15 cellular contexts compared by ENCODE assay signal in the genomic region with DNA sequence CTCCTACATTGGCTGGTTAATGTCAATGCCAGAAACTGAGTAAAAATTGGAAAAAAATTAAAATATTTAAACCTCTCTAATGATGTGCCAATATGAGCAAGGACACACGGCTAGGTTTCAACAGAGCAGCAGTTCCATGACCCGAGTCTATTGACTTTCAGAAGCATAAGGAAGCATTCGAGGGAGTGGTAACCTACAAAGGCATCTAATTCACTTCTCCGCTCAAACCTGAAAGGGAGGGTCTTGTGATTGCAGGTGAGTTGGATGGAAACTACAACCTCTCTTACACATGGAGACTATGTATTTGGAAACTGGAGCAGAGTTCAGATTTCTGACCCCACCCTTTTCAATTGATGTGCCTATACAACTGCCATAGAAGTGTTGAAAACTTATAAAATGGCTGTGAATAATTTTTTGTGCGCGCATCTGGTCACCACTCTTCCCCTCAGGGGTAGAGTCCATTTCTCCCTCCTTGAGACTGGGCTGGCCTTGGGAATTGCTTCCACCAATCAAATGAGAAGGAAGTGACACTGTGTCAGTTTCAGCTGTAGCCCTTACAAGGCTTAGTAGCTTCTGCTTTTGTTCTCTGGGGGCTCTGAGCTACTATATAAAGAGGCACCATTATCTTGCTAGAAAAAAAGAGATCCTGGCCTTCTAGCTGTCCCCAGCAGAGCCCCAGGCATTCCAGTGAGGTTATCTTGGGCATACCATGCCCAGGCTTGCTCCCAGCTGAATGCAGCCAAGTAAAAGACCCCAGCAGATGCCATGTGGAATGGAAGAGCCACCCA.
"Had no signal": no experiment of that assay in that cellular context is flagged by ENCODE, and none has a peak within 500 bp of the region (broad histone marks: within the 10 kb centered on the region; RNA-seq: fewer than 3 reads in every experiment).

No MANE protein-coding gene starts in this region.

- H3K4me3 Mint-ChIP-seq: activated CD4-positive, alpha-beta T cell treated with anti-CD3 and anti-CD28 coated beads, Interleukin-2, amount 10 ng/mL, durations not matched to agents 7 days and 5 days; activated naive CD8-positive, alpha-beta T cell treated with anti-CD3 and anti-CD28 coated beads, Interleukin-2, amount 50 U/mL, for 24 hours; mesothelial cell of epicardium; naive thymus-derived CD4-positive, alpha-beta T cell; stimulated activated naive CD8-positive, alpha-beta T cell treated with anti-CD3 and anti-CD28 coated beads, Interleukin-15, amount 100 ng/mL, for 72 hours had no signal

- H3K36me3 ChIP-seq: heart left ventricle, prostate gland, upper lobe of right lung had no signal

- H3K27ac ChIP-seq: foreskin keratinocyte, heart left ventricle, prostate gland, testis, upper lobe of right lung had no signal

- H3K4me1 Mint-ChIP-seq: activated CD4-positive, alpha-beta T cell treated with anti-CD3 and anti-CD28 coated beads, Interleukin-2, amount 10 ng/mL, durations not matched to agents 7 days and 5 days; activated naive CD8-positive, alpha-beta T cell treated with anti-CD3 and anti-CD28 coated beads, Interleukin-2, amount 50 U/mL, for 24 hours; stimulated activated naive CD8-positive, alpha-beta T cell treated with anti-CD3 and anti-CD28 coated beads, Interleukin-15, amount 100 ng/mL, for 72 hours had no signal

- H3K27ac Mint-ChIP-seq: activated CD4-positive, alpha-beta T cell treated with anti-CD3 and anti-CD28 coated beads, Interleukin-2, amount 10 ng/mL, durations not matched to agents 7 days and 5 days; activated naive CD8-positive, alpha-beta T cell treated with anti-CD3 and anti-CD28 coated beads, Interleukin-2, amount 50 U/mL, for 24 hours; mesothelial cell of epicardium; naive thymus-derived CD4-positive, alpha-beta T cell; stimulated activated naive CD8-positive, alpha-beta T cell treated with anti-CD3 and anti-CD28 coated beads, Interleukin-15, amount 100 ng/mL, for 72 hours had no signal

- H3K27me3 Mint-ChIP-seq: activated naive CD8-positive, alpha-beta T cell treated with anti-CD3 and anti-CD28 coated beads, Interleukin-2, amount 50 U/mL, for 24 hours had no signal

- H3K4me3 ChIP-seq: heart left ventricle, prostate gland, testis, upper lobe of right lung had no signal

- H3K4me1 ChIP-seq: foreskin keratinocyte, prostate gland, testis, upper lobe of right lung had no signal

- DNase-seq: activated CD4-positive, alpha-beta T cell treated with anti-CD3 and anti-CD28 coated beads, Interleukin-2, amount 10 ng/mL, durations not matched to agents 7 days and 5 days; activated CD8-positive, alpha-beta memory T cell treated with anti-CD3 and anti-CD28 coated beads for 24 hours; activated naive CD4-positive, alpha-beta T cell treated with Interleukin-2 at 50 U/mL for 16 hours; activated naive CD8-positive, alpha-beta T cell treated with anti-CD3 and anti-CD28 coated beads, Interleukin-2, amount 50 U/mL, for 24 hours; foreskin keratinocyte; heart left ventricle; naive thymus-derived CD4-positive, alpha-beta T cell; occipital lobe; stimulated activated CD4-positive, alpha-beta T cell treated with anti-CD3 and anti-CD28 coated beads, Interleukin-4, amount 100 ng/mL, for 1 hour; stimulated activated naive CD8-positive, alpha-beta T cell treated with anti-CD3 and anti-CD28 coated beads, Interleukin-15, amount 100 ng/mL, for 72 hours; testis; upper lobe of right lung had no signal

- ATAC-seq: activated naive CD8-positive, alpha-beta T cell treated with anti-CD3 and anti-CD28 coated beads, Interleukin-2, amount 50 U/mL, for 24 hours; foreskin keratinocyte; naive thymus-derived CD4-positive, alpha-beta T cell; sciatic nerve; stimulated activated naive CD8-positive, alpha-beta T cell treated with anti-CD3 and anti-CD28 coated beads, Interleukin-15, amount 100 ng/mL, for 72 hours; upper lobe of right lung had no signal

- H3K9me3 Mint-ChIP-seq: activated CD4-positive, alpha-beta T cell treated with anti-CD3 and anti-CD28 coated beads, Interleukin-2, amount 10 ng/mL, durations not matched to agents 7 days and 5 days; activated naive CD8-positive, alpha-beta T cell treated with anti-CD3 and anti-CD28 coated beads, Interleukin-2, amount 50 U/mL, for 24 hours; mesothelial cell of epicardium; stimulated activated naive CD8-positive, alpha-beta T cell treated with anti-CD3 and anti-CD28 coated beads, Interleukin-15, amount 100 ng/mL, for 72 hours had no signal

- H3K36me3 Mint-ChIP-seq: mesothelial cell of epicardium; naive thymus-derived CD4-positive, alpha-beta T cell had no signal

- H3K27me3 ChIP-seq: heart left ventricle, testis, upper lobe of right lung had no signal

- H3K9me3 ChIP-seq: heart left ventricle, prostate gland, testis, upper lobe of right lung had no signal
